ENCODE assay signal across 26 cellular contexts in the genomic region with DNA sequence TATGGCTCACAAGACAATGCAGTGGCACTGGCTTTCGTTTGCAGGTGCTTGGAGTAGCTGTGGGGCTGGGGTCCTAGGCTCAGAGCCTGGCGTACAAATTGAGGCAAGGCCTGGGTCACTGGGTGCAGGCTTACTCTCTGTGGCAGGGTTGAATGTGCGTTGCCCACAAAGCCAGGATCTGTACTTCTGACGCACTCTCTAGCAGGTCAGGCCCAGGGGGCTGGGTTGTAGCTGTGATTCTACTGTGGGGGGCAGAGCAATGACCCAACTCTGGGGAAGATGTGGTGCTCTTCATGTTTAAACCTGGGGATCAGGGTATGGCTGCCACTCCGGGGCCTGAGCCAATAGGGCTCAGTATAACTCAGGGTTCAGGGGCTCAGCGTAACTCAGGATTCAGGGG. TPM values are rescaled to one million over a fixed set of nuclear protein-coding genes. Genes with fewer than 3 reads are reported as not detected.
"Had no signal": no experiment of that assay in that cellular context is flagged by ENCODE, and none has a peak within 500 bp of the region (broad histone marks: within the 10 kb centered on the region; RNA-seq: fewer than 3 reads in every experiment).

No MANE protein-coding gene starts in this region.

- H3K36me3 Mint-ChIP-seq: activated CD8-positive, alpha-beta memory T cell treated with anti-CD3 and anti-CD28 coated beads, Interleukin-2, amount 10 ng/mL, durations not matched to agents 7 days and 5 days; brain had no signal

- H3K27ac Mint-ChIP-seq: activated B cell treated with CpG ODN at 0.5 μM for 24 hours; activated CD4-positive, alpha-beta T cell treated with anti-CD3 and anti-CD28 coated beads, Interleukin-2, amount 10 ng/mL, durations not matched to agents 24 days and 14 days; activated CD8-positive, alpha-beta memory T cell treated with anti-CD3 and anti-CD28 coated beads, Interleukin-2, amount 10 ng/mL, durations not matched to agents 7 days and 5 days; activated T-cell treated with anti-CD3 and anti-CD28 coated beads, Interleukin-2, amount 50 U/mL, for 24 hours; activated T-helper 1 cell treated with anti-CD3 and anti-CD28 coated beads, Interleukin-12 subunit alpha, Interleukin-12 subunit beta, Interleukin-2, Interleukin-4 antibody, amounts not matched to agents 30 ng/mL and 10 ng/mL and 1 ng/mL, durations not matched to agents 14 hours and 24 hours and 36 hours; brain; T-helper 1 cell treated with Interleukin-12 subunit alpha and Interleukin-12 subunit beta and Interleukin-4 antibody, amounts not matched to agents 30 μg/mL and 1 μg/mL, for 36 hours had no signal

- H3K4me3 Mint-ChIP-seq: activated B cell treated with CpG ODN at 0.5 μM for 24 hours; activated CD4-positive, alpha-beta T cell treated with anti-CD3 and anti-CD28 coated beads, Interleukin-2, amount 10 ng/mL, durations not matched to agents 24 days and 14 days; activated CD8-positive, alpha-beta memory T cell treated with anti-CD3 and anti-CD28 coated beads, Interleukin-2, amount 10 ng/mL, durations not matched to agents 7 days and 5 days; activated T-cell treated with anti-CD3 and anti-CD28 coated beads, Interleukin-2, amount 50 U/mL, for 24 hours; activated T-helper 1 cell treated with anti-CD3 and anti-CD28 coated beads, Interleukin-12 subunit alpha, Interleukin-12 subunit beta, Interleukin-2, Interleukin-4 antibody, amounts not matched to agents 30 ng/mL and 10 ng/mL and 1 ng/mL, durations not matched to agents 14 hours and 24 hours and 36 hours; brain; T-helper 1 cell treated with Interleukin-12 subunit alpha and Interleukin-12 subunit beta and Interleukin-4 antibody, amounts not matched to agents 30 μg/mL and 1 μg/mL, for 36 hours had no signal

- H3K27ac ChIP-seq: Peyer's patch, RWPE1 had no signal

- H3K4me1 Mint-ChIP-seq: activated B cell treated with CpG ODN at 0.5 μM for 24 hours; activated CD4-positive, alpha-beta T cell treated with anti-CD3 and anti-CD28 coated beads, Interleukin-2, amount 10 ng/mL, durations not matched to agents 24 days and 14 days; brain had no signal

- ATAC-seq: activated CD8-positive, alpha-beta memory T cell treated with anti-CD3 and anti-CD28 coated beads, Interleukin-2, amount 10 ng/mL, durations not matched to agents 7 days and 5 days had no signal

- H3K9me3 ChIP-seq: Peyer's patch had no signal

- H3K27me3 ChIP-seq: Peyer's patch had no signal

- H3K9me3 Mint-ChIP-seq: activated CD4-positive, alpha-beta T cell treated with anti-CD3 and anti-CD28 coated beads, Interleukin-2, amount 10 ng/mL, durations not matched to agents 24 days and 14 days; activated T-cell treated with anti-CD3 and anti-CD28 coated beads, Interleukin-2, amount 50 U/mL, for 24 hours; activated T-helper 1 cell treated with anti-CD3 and anti-CD28 coated beads, Interleukin-12 subunit alpha, Interleukin-12 subunit beta, Interleukin-2, Interleukin-4 antibody, amounts not matched to agents 30 ng/mL and 10 ng/mL and 1 ng/mL, durations not matched to agents 14 hours and 24 hours and 36 hours; T-helper 1 cell treated with Interleukin-12 subunit alpha and Interleukin-12 subunit beta and Interleukin-4 antibody, amounts not matched to agents 30 μg/mL and 1 μg/mL, for 36 hours had no signal

- DNase-seq: activated B cell treated with CpG ODN at 0.5 μM for 24 hours; activated CD4-positive, alpha-beta T cell treated with anti-CD3 and anti-CD28 coated beads for 1 hour; activated CD4-positive, alpha-beta T cell treated with anti-CD3 and anti-CD28 coated beads, Interleukin-2, amount 10 ng/mL, durations not matched to agents 24 days and 14 days; activated CD4-positive, alpha-beta T cell treated with anti-CD3 and anti-CD28 coated beads, Interleukin-2, amount 50 U/mL, for 48 hours; activated CD8-positive, alpha-beta memory T cell treated with anti-CD3 and anti-CD28 coated beads, Interleukin-2, amount 10 ng/mL, durations not matched to agents 7 days and 5 days; activated gamma-delta T cell; activated naive CD4-positive, alpha-beta T cell treated with anti-CD3 and anti-CD28 coated beads, Interleukin-2, amount 50 U/mL, for 16 hours; activated T-cell treated with anti-CD3 and anti-CD28 coated beads, Interleukin-2, amount 50 U/mL, for 24 hours; amniotic stem cell; Karpas-422; MM.1S; NCI-H1105; NCI-H1436; NCI-H1694 treated with DMSO at 0.1 percent for 48 hours; NCI-H2029 treated with DMSO at 0.1 percent for 48 hours; NCI-H446; NCI-H524; Peyer's patch; SHP77 treated with DMSO at 0.1 percent for 48 hours had no signal

- H3K4me1 ChIP-seq: Peyer's patch had no signal

- H3K36me3 ChIP-seq: Peyer's patch had no signal

- H3K4me3 ChIP-seq: K562, Peyer's patch had no signal

RNA-seq across cellular contexts. Expression of a gene that starts 6.4 kb away (rescaled TPM):
- total RNA-seq: astrocyte, SK-MEL-5 had no signal

RNA-seq across cellular contexts. Expression of a gene that starts 12.4 kb away (rescaled TPM):
- total RNA-seq: activated B cell treated with CpG ODN at 0.5 μM for 24 hours; activated CD4-positive, alpha-beta T cell treated with anti-CD3 and anti-CD28 coated beads, Interleukin-2, amount 10 ng/mL, durations not matched to agents 24 days and 14 days; activated CD8-positive, alpha-beta memory T cell treated with anti-CD3 and anti-CD28 coated beads, Interleukin-2, amount 10 ng/mL, durations not matched to agents 7 days and 5 days; activated T-helper 1 cell treated with anti-CD3 and anti-CD28 coated beads, Interleukin-12 subunit alpha, Interleukin-12 subunit beta, Interleukin-2, Interleukin-4 antibody, amounts not matched to agents 30 ng/mL and 10 ng/mL and 1 ng/mL, durations not matched to agents 14 hours and 24 hours and 36 hours; astrocyte; K562; Peyer's patch; SK-MEL-5 had no signal
- polyA plus RNA-seq: K562 had no signal

RNA-seq across cellular contexts. Expression of a gene that starts 19.5 kb away (rescaled TPM):
- total RNA-seq: astrocyte, SK-MEL-5 had no signal

RNA-seq across cellular contexts. Expression of a gene that starts 23.3 kb away (rescaled TPM):
- total RNA-seq: activated B cell treated with CpG ODN at 0.5 μM for 24 hours; activated CD4-positive, alpha-beta T cell treated with anti-CD3 and anti-CD28 coated beads, Interleukin-2, amount 10 ng/mL, durations not matched to agents 24 days and 14 days; activated CD8-positive, alpha-beta memory T cell treated with anti-CD3 and anti-CD28 coated beads, Interleukin-2, amount 10 ng/mL, durations not matched to agents 7 days and 5 days; astrocyte; K562; Peyer's patch had no signal
- polyA plus RNA-seq: K562 had no signal
